In genomic region chr1:16632044-16632850, GRCh38 we compare ENCODE assay signal across 8 cellular contexts. TPM values are rescaled to one million over a fixed set of nuclear protein-coding genes. Genes with fewer than 3 reads are reported as not detected.
DNase-seq lines count a peak whose midpoint lies in the region; ATAC-seq and TF ChIP-seq lines count a peak whose summit lies in the region.
"Not testable (repeated sequence)": the region's sequence is repeated elsewhere in the genome, so short reads cannot be mapped to it uniquely, and the experiment has no call there.

No MANE protein-coding gene starts in this region.

- peaks cover 51% of the 10 kb centered on the region for H3K36me3 Mint-ChIP-seq in neural progenitor cell

- 85 to 88% methylated on average over 14 of the region's 14 CpGs for WGBS in body of pancreas, 2 donors
- WGBS in heart left ventricle, 4 donors, result 90 to 96% (median 93%) methylated on average over 14 of the region's 14 CpGs
- 94% methylated on average over 14 of the region's 14 CpGs for WGBS in right lobe of liver (ENCODE audit: insufficient coverage, low coverage, low lambda C conversion rate, missing lambda C conversion rate)
- WGBS in spleen, 5 donors, result 91 to 95% (median 94%) methylated on average over 14 of the region's 14 CpGs

- not testable (repeated sequence) for H3K9ac ChIP-seq in neural progenitor cell

- H3F3A ChIP-seq in neural progenitor cell (ENCODE audit: low read depth), result not testable (repeated sequence)

- H3K27me3 ChIP-seq in Peyer's patch; body of pancreas; heart left ventricle; right lobe of liver; neural progenitor cell; spleen (replicated peaks in 1 of 7): not testable (repeated sequence)

- H3K4me3 Mint-ChIP-seq in neural progenitor cell, result not testable (repeated sequence)

- not testable (repeated sequence) for H3K4me3 ChIP-seq in Peyer's patch, body of pancreas, heart left ventricle, right lobe of liver, neural progenitor cell, spleen

- not testable (repeated sequence) for TF ChIP-seq POLR2A in Peyer's patch (IDR thresholded peaks at IDR 0.05); body of pancreas (IDR thresholded peaks at IDR 0.05); heart left ventricle (IDR thresholded peaks at IDR 0.05); right lobe of liver (IDR thresholded peaks at IDR 0.05); spleen (IDR thresholded peaks at IDR 0.05)

- not testable (repeated sequence) for ATAC-seq in body of pancreas, heart left ventricle
- ATAC-seq in right lobe of liver, result peak in 1 of 4 donors; percentile 2

- intact Hi-C loops in body of pancreas (cut with DNase I); right lobe of liver (cut with DNase I); spleen (cut with DNase I; ENCODE audit: low total_unique reads): not testable (repeated sequence)
- intact Hi-C loops in heart left ventricle (cut with DNase I), result loop anchor here in 1 of 10 donors (2.0 to 10.0 kb wide), 2 partner anchors 13 to 93 kb away; no protein-coding TSS in a partner anchor

- TF ChIP-seq CTCF in Peyer's patch (IDR thresholded peaks at IDR 0.05); body of pancreas (IDR thresholded peaks at IDR 0.05); heart left ventricle (IDR thresholded peaks at IDR 0.05); right lobe of liver (IDR thresholded peaks at IDR 0.05); neural progenitor cell (IDR thresholded peaks at IDR 0.05); spleen (IDR thresholded peaks at IDR 0.05 in 8 of 11, conservative IDR thresholded peaks at IDR 0.05 in 3 of 11): not testable (repeated sequence)

- peak overlapping the region; percentile 44 for H3K27ac Mint-ChIP-seq in neural progenitor cell

- not testable (repeated sequence) for H3K4me2 ChIP-seq in neural progenitor cell

- H3K36me3 ChIP-seq in Peyer's patch (peaks cover 2 to 82% (median 6%) of the 10 kb centered on the region in 3 donors), body of pancreas (replicated peaks in 1 of 2; ENCODE audit: insufficient read depth in 1 of 2, low read depth in 2 of 2) (peaks cover 0 to 24% of the 10 kb centered on the region in 2 donors), heart left ventricle (peaks cover 5 to 85% (median 76%) of the 10 kb centered on the region in 9 donors), right lobe of liver (peaks cover 29 to 76% (median 55%) of the 10 kb centered on the region in 4 donors), spleen (peaks cover 19 to 97% (median 74%) of the 10 kb centered on the region in 6 donors)
- H3K36me3 ChIP-seq in neural progenitor cell, result not testable (repeated sequence)

- H3K27me3 Mint-ChIP-seq in neural progenitor cell (ENCODE audit: insufficient read depth, low read depth), result not testable (repeated sequence)

- H4K20me1 ChIP-seq in neural progenitor cell (ENCODE audit: low read depth), result peaks cover 11% of the 10 kb centered on the region

- peaks cover 10% of the 10 kb centered on the region for H3K4me1 Mint-ChIP-seq in neural progenitor cell

- DNase-seq in Peyer's patch (peak in 2 of 3 donors; percentile 47), body of pancreas (peak in 3 of 4 donors; percentile 1 to 21 (median 6)), heart left ventricle (peak in 4 of 5 donors; percentile 16 to 67 (median 20)), right lobe of liver (peak in 2 of 3 donors; percentile 51 to 59), spleen (peak; percentile 56), ureter (ENCODE audit: low spot score) (peak; percentile 42)
- DNase-seq in activated CD8-positive, alpha-beta memory T cell treated with anti-CD3 and anti-CD28 coated beads, Interleukin-2, amount 50 U/mL, for 48 hours, result peak; percentile 49
- not testable (repeated sequence) for DNase-seq in neural progenitor cell (ENCODE audit: low spot score)

- H3K4me1 ChIP-seq in Peyer's patch, body of pancreas, heart left ventricle, right lobe of liver, neural progenitor cell, spleen: not testable (repeated sequence)

- not testable (repeated sequence) for H3K9me3 ChIP-seq in Peyer's patch; body of pancreas; heart left ventricle; right lobe of liver; neural progenitor cell (ENCODE audit: low read depth); spleen

- H3K79me2 ChIP-seq in neural progenitor cell (ENCODE audit: low read depth), result peaks cover 21% of the 10 kb centered on the region

- H3K9me3 Mint-ChIP-seq in neural progenitor cell, result not testable (repeated sequence)

- not testable (repeated sequence) for H3K27ac ChIP-seq in Peyer's patch, heart left ventricle, right lobe of liver, neural progenitor cell, spleen
- peak overlapping the region in 1 of 4 donors; percentile 4 for H3K27ac ChIP-seq in body of pancreas

- H2AFZ ChIP-seq in neural progenitor cell (replicated peaks), result not testable (repeated sequence)

RNA-seq across cellular contexts. Expression of gene NBPF1, which starts 18.9 kb away (rescaled TPM):
- 100 to 1,000 TPM in 3 of 4 donors, 10 to 100 TPM in 1; 73.9 to 145 (median 115) TPM for total RNA-seq in Peyer's patch
- total RNA-seq in body of pancreas, result 10 to 100 TPM; 22.3 to 41.5 TPM
- total RNA-seq in heart left ventricle, result 10 to 100 TPM in 8 of 9 donors, 1 to 10 TPM in 1; 4.7 to 18.2 (median 14.3) TPM
- 1 to 10 TPM; 4.4 to 4.8 TPM for polyA plus RNA-seq in heart left ventricle
- 10 to 100 TPM; 22.7 to 30.7 (median 24.1) TPM for total RNA-seq in right lobe of liver
- 54.9 and 69.9 TPM in 2 replicates for total RNA-seq in neural progenitor cell (ENCODE audit: low replicate concordance)
- total RNA-seq in spleen, result 10 to 100 TPM; 22.0 to 60.7 (median 33.7) TPM
- 1 to 10 TPM; 1.3 to 7.2 (median 2.9) TPM for polyA plus RNA-seq in spleen
- 61.9 TPM for total RNA-seq in ureter

RNA-seq across cellular contexts. Expression of gene RNU1-3, which starts 34.5 kb away (rescaled TPM):
- total RNA-seq in Peyer's patch (under 1 TPM; under 0.01 TPM), body of pancreas (over 10,000 TPM in 1 of 2 donors, under 1 TPM in 1; under 0.01 to 15,479 TPM), heart left ventricle (1,000 to 10,000 TPM in 6 of 9 donors, 100 to 1,000 TPM in 1, not detected in 2; 364 to 3,776 (median 2,470) TPM), right lobe of liver (1,000 to 10,000 TPM in 3 of 6 experiments, 100 to 1,000 TPM in 1, under 1 TPM in 2; under 0.01 to 3,377 (median 977) TPM), neural progenitor cell (ENCODE audit: low replicate concordance) (under 0.01 TPM in 2 replicates), spleen (1,000 to 10,000 TPM in 4 of 7 donors, under 1 TPM in 3; under 0.01 to 8,075 (median 6,234) TPM), ureter (1,626 TPM)
- polyA plus RNA-seq in heart left ventricle (not detected), spleen (not detected)
